ENCODE assay signal across 1 cellular context in genomic region chr5:73415617-73416016, GRCh38.
TF ChIP-seq lines count a peak whose summit lies in the region.

No MANE protein-coding gene starts in this region.

TF ChIP-seq in SK-N-SH, 30 proteins besides CTCF, POLR2A, EP300 and RAD21 (continued from another document):
- TF ChIP-seq, protein P1, sequence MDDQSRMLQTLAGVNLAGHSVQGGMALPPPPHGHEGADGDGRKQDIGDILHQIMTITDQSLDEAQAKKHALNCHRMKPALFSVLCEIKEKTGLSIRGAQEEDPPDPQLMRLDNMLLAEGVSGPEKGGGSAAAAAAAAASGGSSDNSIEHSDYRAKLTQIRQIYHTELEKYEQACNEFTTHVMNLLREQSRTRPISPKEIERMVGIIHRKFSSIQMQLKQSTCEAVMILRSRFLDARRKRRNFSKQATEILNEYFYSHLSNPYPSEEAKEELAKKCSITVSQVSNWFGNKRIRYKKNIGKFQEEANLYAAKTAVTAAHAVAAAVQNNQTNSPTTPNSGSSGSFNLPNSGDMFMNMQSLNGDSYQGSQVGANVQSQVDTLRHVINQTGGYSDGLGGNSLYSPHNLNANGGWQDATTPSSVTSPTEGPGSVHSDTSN (IDR thresholded peaks at IDR 0.05) = no peak
- TF ChIP-seq EZH2phosphoT487 (IDR thresholded peaks at IDR 0.05; ENCODE audit: borderline replicate concordance, low read depth) (no peak), NFIC (IDR thresholded peaks at IDR 0.05; ENCODE audit: borderline replicate concordance) (no peak), YY1 (IDR thresholded peaks at IDR 0.05; ENCODE audit: low read depth) (no peak), CHD2 (IDR thresholded peaks at IDR 0.05; ENCODE audit: low read length, partially characterized antibody) (no peak), RFX5 (IDR thresholded peaks at IDR 0.05; ENCODE audit: low read length) (no peak), SIN3A (IDR thresholded peaks at IDR 0.05; ENCODE audit: borderline replicate concordance, low read depth, low read length) (no peak), MEF2A (IDR thresholded peaks at IDR 0.05; ENCODE audit: borderline replicate concordance, low read depth) (no peak), POLR2AphosphoS5 (IDR thresholded peaks at IDR 0.05; ENCODE audit: low read depth, low read length) (no peak), JUND (IDR thresholded peaks at IDR 0.05) (no peak), SMC3 (IDR thresholded peaks at IDR 0.05; ENCODE audit: low read depth, low read length) (no peak), GATA2 (CRISPR knock-in tag; IDR thresholded peaks at IDR 0.05) (no peak), RXRA (IDR thresholded peaks at IDR 0.05; ENCODE audit: borderline replicate concordance, low read depth) (no peak), TEAD4 (IDR thresholded peaks at IDR 0.05; ENCODE audit: borderline replicate concordance, insufficient read depth) (no peak), GABPA (IDR thresholded peaks at IDR 0.05; ENCODE audit: low read depth) (no peak), FOSL2 (IDR thresholded peaks at IDR 0.05; ENCODE audit: borderline replicate concordance, low read depth) (no peak)
- TF ChIP-seq, protein P2, sequence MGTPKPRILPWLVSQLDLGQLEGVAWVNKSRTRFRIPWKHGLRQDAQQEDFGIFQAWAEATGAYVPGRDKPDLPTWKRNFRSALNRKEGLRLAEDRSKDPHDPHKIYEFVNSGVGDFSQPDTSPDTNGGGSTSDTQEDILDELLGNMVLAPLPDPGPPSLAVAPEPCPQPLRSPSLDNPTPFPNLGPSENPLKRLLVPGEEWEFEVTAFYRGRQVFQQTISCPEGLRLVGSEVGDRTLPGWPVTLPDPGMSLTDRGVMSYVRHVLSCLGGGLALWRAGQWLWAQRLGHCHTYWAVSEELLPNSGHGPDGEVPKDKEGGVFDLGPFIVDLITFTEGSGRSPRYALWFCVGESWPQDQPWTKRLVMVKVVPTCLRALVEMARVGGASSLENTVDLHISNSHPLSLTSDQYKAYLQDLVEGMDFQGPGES (IDR thresholded peaks at IDR 0.05; ENCODE audit: low read depth, low read length) = no peak
